Comparison of ENCODE assay signal across 2 cellular contexts in genomic region chr15:40330368-40330836, GRCh38.
A peak's percentile ranks its signal among the peaks of the same experiment; 100 is the strongest.
TF ChIP-seq lines count a peak whose summit lies in the region.

No MANE protein-coding gene starts in this region.

TF ChIP-seq in liver, 16 proteins besides CTCF, POLR2A, EP300 and RAD21:
- TF ChIP-seq ZBTB33 (IDR thresholded peaks at IDR 0.05) (no peak), JUND (IDR thresholded peaks at IDR 0.05) (no peak), EGR1 (IDR thresholded peaks at IDR 0.05; ENCODE audit: low read depth in 2 of 2) (no peak), FOXA1 (IDR thresholded peaks at IDR 0.05) (no peak), NR2F2 (IDR thresholded peaks at IDR 0.05) (peak; percentile 67), REST (IDR thresholded peaks at IDR 0.05) (no peak), TAF1 (conservative IDR thresholded peaks at IDR 0.05) (no peak)

TF ChIP-seq in HepG2, 621 proteins besides CTCF, POLR2A, EP300 and RAD21:
- TF ChIP-seq SAFB2 (CRISPR knock-in tag; IDR thresholded peaks at IDR 0.05; ENCODE audit: borderline replicate concordance, low read depth): no peak
- TF ChIP-seq ZNF749 (CRISPR knock-in tag; IDR thresholded peaks at IDR 0.05; ENCODE audit: borderline replicate concordance): no peak
- TF ChIP-seq ZNF232 (CRISPR knock-in tag; IDR thresholded peaks at IDR 0.05; ENCODE audit: borderline replicate concordance): no peak
- no peak for TF ChIP-seq ZNF546 (CRISPR knock-in tag; conservative IDR thresholded peaks at IDR 0.05)
- TF ChIP-seq SMAD3 (CRISPR knock-in tag; IDR thresholded peaks at IDR 0.05): no peak
TF ChIP-seq in HepG2: peak in this region for 0.
